16 cellular contexts compared by ENCODE assay signal in the genomic region with DNA sequence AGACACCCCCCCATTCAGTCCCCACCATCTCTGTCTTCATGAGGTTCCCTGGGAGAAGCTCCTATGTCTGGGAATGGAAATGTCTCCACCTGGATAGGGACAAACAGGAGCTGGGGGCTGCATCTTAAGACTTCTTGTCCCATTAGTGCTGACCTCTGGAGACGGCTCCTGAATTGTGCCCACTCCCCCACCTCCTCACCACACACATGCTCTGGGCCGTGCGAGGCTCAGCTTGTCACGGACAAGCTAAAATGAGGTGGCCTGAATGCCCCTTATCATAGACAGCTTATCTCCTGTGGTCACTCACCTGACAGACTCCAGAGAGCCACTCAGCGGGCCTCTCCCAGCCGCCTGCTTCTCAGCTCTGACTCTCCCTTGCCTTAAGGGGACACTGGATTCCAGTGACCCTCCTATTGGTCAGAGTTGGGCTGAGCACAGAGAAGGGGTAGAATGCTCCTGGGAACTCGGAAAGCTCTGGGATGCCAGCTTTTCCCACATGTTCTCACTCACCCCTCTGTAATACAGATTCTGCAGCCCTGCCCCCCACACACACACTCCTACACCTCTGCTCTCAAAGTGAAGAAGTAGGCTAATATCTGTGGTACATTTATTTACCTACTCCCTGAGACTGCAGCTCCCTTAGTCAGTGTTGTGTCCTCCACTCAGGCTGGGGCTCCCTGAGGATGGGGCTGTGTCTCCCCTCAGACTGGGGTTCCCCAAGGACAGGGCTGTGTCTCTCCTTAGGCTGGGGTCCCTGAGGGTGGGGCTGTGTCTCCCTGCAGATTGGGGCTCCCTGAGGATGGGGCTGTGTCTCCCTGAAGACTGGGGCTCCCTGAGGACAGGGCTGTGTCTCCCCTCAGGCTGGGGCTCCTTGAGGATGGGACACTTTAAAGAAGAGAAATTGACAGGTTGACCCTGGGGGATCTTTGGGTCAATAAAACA.
DNase-seq lines count a peak whose midpoint lies in the region; ATAC-seq and TF ChIP-seq lines count a peak whose summit lies in the region.
"Had no signal": no experiment of that assay in that cellular context is flagged by ENCODE, and none has a peak within 500 bp of the region (broad histone marks: within the 10 kb centered on the region; RNA-seq: fewer than 3 reads in every experiment).

No MANE protein-coding gene starts in this region.

- H3K4me3 ChIP-seq in Panc1 (ENCODE audit: low read depth in 2 of 2, low read length in 2 of 2) (no peak overlapping the region), mesodermal cell (ENCODE audit: extremely low read depth, insufficient read depth, low read length, poor library complexity, severe bottlenecking) (no peak overlapping the region), suprapubic skin (no peak overlapping the region)
- H3K4me3 ChIP-seq: body of pancreas, esophagus muscularis mucosa had no signal

- H3K27ac ChIP-seq in Panc1 (ENCODE audit: low read length): no peak overlapping the region; the same call in 1 of the 2 replicates
- H3K27ac ChIP-seq in mesodermal cell (ENCODE audit: low read depth, low read length, severe bottlenecking): peak overlapping the region; percentile 41
- H3K27ac ChIP-seq in suprapubic skin: no peak overlapping the region
- H3K27ac ChIP-seq: body of pancreas, C4-2B, esophagus muscularis mucosa had no signal

- H3K36me3 ChIP-seq in Panc1 (ENCODE audit: control insufficient read depth, insufficient read depth, low read length) (no peaks in the 10 kb centered on the region), mesodermal cell (ENCODE audit: control insufficient read depth, insufficient read depth, low read length) (no peaks in the 10 kb centered on the region), suprapubic skin (no peaks in the 10 kb centered on the region)
- H3K36me3 ChIP-seq: esophagus muscularis mucosa had no signal

- H3K9me3 ChIP-seq in Panc1 (ENCODE audit: control insufficient read depth, insufficient read depth, low read depth, low read length) (no peaks in the 10 kb centered on the region), mesodermal cell (ENCODE audit: control insufficient read depth, low read length) (no peaks in the 10 kb centered on the region), suprapubic skin (no peaks in the 10 kb centered on the region)
- H3K9me3 ChIP-seq: body of pancreas, esophagus muscularis mucosa had no signal

- TF ChIP-seq EP300 in suprapubic skin (IDR thresholded peaks at IDR 0.05): no peak

- CTCF ChIA-PET in Panc1 (lab: Charles Lee): interaction anchor here (0.6 kb wide), 1 partner anchor 127 kb away, joined by 3 read pairs; no protein-coding TSS in a partner anchor

- TF ChIP-seq POLR2A in suprapubic skin (IDR thresholded peaks at IDR 0.05): no peak

- POLR2A ChIA-PET in Panc1 (lab: Charles Lee): interaction anchor here (0.5 kb wide), 1 partner anchor 151 kb away, joined by 4 read pairs; no protein-coding TSS in a partner anchor

- DNase-seq in Panc1 (ENCODE audit: low read depth, low spot score): no peak
- peak; percentile 47 for DNase-seq in ecto neural progenitor cell (ENCODE audit: low spot score)
- peak; percentile 53 to 56 for DNase-seq in suprapubic skin (ENCODE audit: low spot score in 2 of 2)
- no peak for DNase-seq in GOT3 (lab: John Stamatoyannopoulos, UW)
- DNase-seq: activated naive CD4-positive, alpha-beta T cell treated with Interleukin-2 at 50 U/mL for 16 hours; dermis blood vessel endothelial cell; glutamatergic neuron; MV-4-11; stimulated activated CD4-positive, alpha-beta T cell treated with anti-CD3 and anti-CD28 coated beads, Interleukin-15, amount 100 ng/mL, for 24 hours had no signal

- TF ChIP-seq CTCF in Panc1 (IDR thresholded peaks at IDR 0.05): no peak
- TF ChIP-seq CTCF in suprapubic skin (IDR thresholded peaks at IDR 0.05): no peak

- no TSS peak for BruUV-seq in Panc1 (replicated peaks; lab: Mats Ljungman, UMichigan)

- H3K4me1 ChIP-seq in Panc1 (ENCODE audit: control insufficient read depth, insufficient read depth, low read length) (0 out of 2 replicates have a peak, but pooled peaks cover 2% of the 10 kb centered on the region), mesodermal cell (ENCODE audit: control insufficient read depth, insufficient read depth, low read length, poor library complexity, severe bottlenecking) (peaks cover 26% of the 10 kb centered on the region), suprapubic skin (no peaks in the 10 kb centered on the region)

- intact Hi-C loops in Panc1 (cut with micrococcal nuclease; ENCODE audit: unreplicated experiment): no loop called here

- in situ Hi-C loops in Panc1 (cut with HindIII; ENCODE audit: low pct_unique_long_range_greater_than_20kb, low sequenced_read_pairs): no loop called here

- WGBS in mesodermal cell (ENCODE audit: insufficient coverage in 2 of 2), 2 experiments: 59 to 64% methylated on average over 4 to 6 of the region's 7 CpGs
- WGBS in suprapubic skin: 80% methylated on average over 6 of the region's 7 CpGs

- peak; percentile 31; the same call in 1 of the 2 replicates for ATAC-seq in Panc1
- no peak for ATAC-seq in GM21381 (IDR thresholded peaks at IDR 0.05; ENCODE audit: unreplicated experiment)
- ATAC-seq in HG03469 (IDR thresholded peaks at IDR 0.05; ENCODE audit: unreplicated experiment): no peak
- ATAC-seq: body of pancreas, HCT116 had no signal

- H3K27me3 ChIP-seq in Panc1 (ENCODE audit: control insufficient read depth, insufficient read depth, low read length): no peaks in the 10 kb centered on the region
- H3K27me3 ChIP-seq in suprapubic skin: no peaks in the 10 kb centered on the region
- H3K27me3 ChIP-seq: body of pancreas, esophagus muscularis mucosa had no signal

Comparison
In these comparisons a context has a peak if more than half of its experiments do, and no peak if none do; other contexts are left out.
1. DNase-seq: peak in ecto neural progenitor cell (single experiment) and suprapubic skin (2 of 2); none in Panc1 (single experiment) and GOT3 (single experiment).